Comparison of ENCODE assay signal across 21 cellular contexts in genomic region chr10:43970018-43970698, GRCh38.
A peak's percentile ranks its signal among the peaks of the same experiment; 100 is the strongest.
DNase-seq lines count a peak whose midpoint lies in the region; ATAC-seq, FAIRE-seq and TF ChIP-seq lines count a peak whose summit lies in the region.
"Had no signal": no experiment of that assay in that cellular context is flagged by ENCODE, and none has a peak within 500 bp of the region (broad histone marks: within the 10 kb centered on the region; RNA-seq: fewer than 3 reads in every experiment).

No MANE protein-coding gene starts in this region.

- ATAC-seq in IMR-90 (ENCODE audit: low read depth), result no peak
- ATAC-seq in activated T-cell treated with anti-CD3 and anti-CD28 coated beads, Interleukin-2, amount 50 U/mL, for 72 hours (replicated peaks in 1 of 2), result no peak
- ATAC-seq in naive thymus-derived CD4-positive, alpha-beta T cell, result no peak
- ATAC-seq: GM12878, HepG2 had no signal

- H3K4me1 Mint-ChIP-seq in activated T-cell treated with anti-CD3 and anti-CD28 coated beads, Interleukin-2, amount 50 U/mL, for 72 hours (ENCODE audit: low read depth), result peaks cover 4% of the 10 kb centered on the region
- H3K4me1 Mint-ChIP-seq in naive thymus-derived CD4-positive, alpha-beta T cell, result peaks cover 0 to 13% (median 3%) of the 10 kb centered on the region in 7 donors

- no peaks in the 10 kb centered on the region for H3K79me2 ChIP-seq in H1 (ENCODE audit: control insufficient read depth in 1 of 2, insufficient read depth in 2 of 2, low read length in 2 of 2)

- no peak overlapping the region for H2BK15ac ChIP-seq in IMR-90 (ENCODE audit: low read depth, low read length)
- no peak overlapping the region for H2BK15ac ChIP-seq in H1 (ENCODE audit: low read length)
- H2BK15ac ChIP-seq in mesenchymal stem cell (ENCODE audit: low read depth, poor library complexity, severe bottlenecking), result no peak overlapping the region

- H3K27me3 ChIP-seq in IMR-90 (ENCODE audit: control insufficient read depth, insufficient read depth, low read length) (peaks cover 27% of the 10 kb centered on the region), H1 (replicated peaks in 1 of 4; ENCODE audit: control insufficient read depth in 3 of 4, extremely low read depth in 1 of 4, insufficient read depth in 3 of 4, low read length in 3 of 4) (no peaks in the 10 kb centered on the region), mesenchymal stem cell (ENCODE audit: control insufficient read depth in 1 of 2, insufficient read depth in 1 of 2, low read length in 2 of 2) (peaks cover 22 to 33% of the 10 kb centered on the region in 2 experiments), spleen (replicated peaks in 1 of 7) (peaks cover 0 to 11% (median 0%) of the 10 kb centered on the region in 7 donors), H7 (ENCODE audit: control insufficient read depth, insufficient read depth, low read length) (no peaks in the 10 kb centered on the region)
- H3K27me3 ChIP-seq in naive thymus-derived CD4-positive, alpha-beta T cell (ENCODE audit: control insufficient read depth in 2 of 2, insufficient read depth in 2 of 2, low read length in 2 of 2), result no peaks in the 10 kb centered on the region

- POLR2A ChIA-PET in IMR-90 (lab: Charles Lee; ENCODE audit: unreplicated experiment) (no interaction called here), H1 (lab: Charles Lee; ENCODE audit: partially characterized antibody) (no interaction called here)
- POLR2A ChIA-PET in naive thymus-derived CD4-positive, alpha-beta T cell (lab: Charles Lee), result no interaction called here

- no peak for TF ChIP-seq EP300 in H1 (IDR thresholded peaks at IDR 0.05; ENCODE audit: borderline replicate concordance in 1 of 2, low read depth in 2 of 2, low read length in 2 of 2)

- no peaks in the 10 kb centered on the region for H3K79me1 ChIP-seq in IMR-90 (ENCODE audit: low read depth in 1 of 2, low read length in 2 of 2)
- H3K79me1 ChIP-seq in H1 (ENCODE audit: low read depth, low read length), result no peaks in the 10 kb centered on the region
- no peaks in the 10 kb centered on the region for H3K79me1 ChIP-seq in mesenchymal stem cell (replicated peaks; ENCODE audit: low read length, poor library complexity, severe bottlenecking)

- dilution Hi-C loops in IMR-90 (cut with HindIII; ENCODE audit: low sequenced_read_pairs, unreplicated experiment), result no loop called here

- H3K4me3 Mint-ChIP-seq in activated T-cell treated with anti-CD3 and anti-CD28 coated beads, Interleukin-2, amount 50 U/mL, for 72 hours, result no peak overlapping the region
- no peak overlapping the region for H3K4me3 Mint-ChIP-seq in naive thymus-derived CD4-positive, alpha-beta T cell
- H3K4me3 Mint-ChIP-seq: B cell; CD4-positive, alpha-beta T cell; HFFc6 had no signal

- H3K9me3 ChIP-seq in IMR-90 (ENCODE audit: control insufficient read depth, insufficient read depth, low read length) (no peaks in the 10 kb centered on the region), H1 (ENCODE audit: insufficient read depth in 2 of 2, low read depth in 1 of 2, low read length in 1 of 2) (no peaks in the 10 kb centered on the region), mesenchymal stem cell (ENCODE audit: control insufficient read depth, low read length) (no peaks in the 10 kb centered on the region), spleen (no peaks in the 10 kb centered on the region)
- no peaks in the 10 kb centered on the region for H3K9me3 ChIP-seq in naive thymus-derived CD4-positive, alpha-beta T cell (ENCODE audit: control insufficient read depth in 2 of 3, low read length in 3 of 3)

- H3K4me1 ChIP-seq in IMR-90 (ENCODE audit: control insufficient read depth, insufficient read depth, low read length) (no peaks in the 10 kb centered on the region; the same call in 1 of the 2 replicates), H1 (replicated peaks in 1 of 4; ENCODE audit: control insufficient read depth in 3 of 4, insufficient read depth in 4 of 4, low read length in 3 of 4) (no peaks in the 10 kb centered on the region), mesenchymal stem cell (ENCODE audit: control insufficient read depth, insufficient read depth, low read depth, low read length) (no peaks in the 10 kb centered on the region), spleen (peaks cover 0 to 3% (median 1%) of the 10 kb centered on the region in 6 donors)
- H3K4me1 ChIP-seq in naive thymus-derived CD4-positive, alpha-beta T cell (ENCODE audit: control insufficient read depth in 2 of 2, insufficient read depth in 2 of 2, low read length in 2 of 2), result no peaks in the 10 kb centered on the region

- H4K5ac ChIP-seq in IMR-90 (ENCODE audit: low read depth, low read length) (no peak overlapping the region), H1 (ENCODE audit: insufficient read length, low read depth, low read length) (no peak overlapping the region)

- H3K4me2 ChIP-seq in IMR-90 (ENCODE audit: low read depth, low read length) (no peak overlapping the region), H1 (ENCODE audit: insufficient read depth in 1 of 2, low read depth in 2 of 2, low read length in 2 of 2) (no peak overlapping the region), mesenchymal stem cell (ENCODE audit: low read length, poor library complexity, severe bottlenecking) (no peak overlapping the region)

- H3K4me3 ChIP-seq in IMR-90 (ENCODE audit: insufficient read depth, low read depth, low read length), result no peak overlapping the region
- H3K4me3 ChIP-seq in H1 (ENCODE audit: extremely low read depth in 1 of 4, insufficient read depth in 2 of 4, low read depth in 3 of 4, low read length in 4 of 4), result no peak overlapping the region
- no peak overlapping the region for H3K4me3 ChIP-seq in mesenchymal stem cell (ENCODE audit: insufficient read depth in 1 of 2, low read depth in 1 of 2, low read length in 2 of 2)
- no peak overlapping the region for H3K4me3 ChIP-seq in spleen
- no peak overlapping the region for H3K4me3 ChIP-seq in H7 (ENCODE audit: insufficient read depth, low read depth, low read length)
- no peak overlapping the region for H3K4me3 ChIP-seq in naive thymus-derived CD4-positive, alpha-beta T cell (ENCODE audit: low read length)
- H3K4me3 ChIP-seq: GM12878 had no signal

- H3K9ac ChIP-seq in IMR-90 (ENCODE audit: low read depth, low read length) (no peak overlapping the region), H1 (replicated peaks in 1 of 4; ENCODE audit: extremely low read depth in 1 of 4, low read depth in 3 of 4, low read length in 3 of 4) (no peak overlapping the region), mesenchymal stem cell (ENCODE audit: low read length) (no peak overlapping the region)

- H2BK20ac ChIP-seq in IMR-90 (ENCODE audit: low read depth, low read length), result no peak overlapping the region
- no peak overlapping the region for H2BK20ac ChIP-seq in H1 (ENCODE audit: low read length)

- H2BK12ac ChIP-seq in H1 (ENCODE audit: low read depth, low read length) (no peak overlapping the region), mesenchymal stem cell (ENCODE audit: low read length in 2 of 2) (peak overlapping the region in 1 of 2 experiments; percentile 23)

- no TSS peak for BruUV-seq in IMR-90 (replicated peaks; lab: Mats Ljungman, UMichigan)

- TF ChIP-seq POLR2A in IMR-90 (IDR thresholded peaks at IDR 0.05; ENCODE audit: low read depth, low read length), result no peak
- no peak for TF ChIP-seq POLR2A in H1 (IDR thresholded peaks at IDR 0.05; ENCODE audit: control extremely low read depth in 1 of 2, low read depth in 2 of 2, low read length in 2 of 2)
- TF ChIP-seq POLR2A in spleen (IDR thresholded peaks at IDR 0.05), result no peak

- no peak overlapping the region for H4K8ac ChIP-seq in IMR-90 (ENCODE audit: low read depth in 2 of 2, low read length in 2 of 2)
- H4K8ac ChIP-seq in H1 (ENCODE audit: extremely low read depth, insufficient read depth, low read length), result peak overlapping the region; percentile 72; the same call in 1 of the 2 replicates
- H4K8ac ChIP-seq in mesenchymal stem cell (ENCODE audit: low read length), result peak overlapping the region; percentile 27

- no peak overlapping the region for H2BK5ac ChIP-seq in IMR-90 (ENCODE audit: low read depth, low read length, poor library complexity, severe bottlenecking)
- no peak overlapping the region for H2BK5ac ChIP-seq in H1 (ENCODE audit: low read depth, low read length)
- no peak overlapping the region for H2BK5ac ChIP-seq in mesenchymal stem cell (ENCODE audit: low read depth, low read length, poor library complexity, severe bottlenecking)

- H3K27me3 Mint-ChIP-seq in activated T-cell treated with anti-CD3 and anti-CD28 coated beads, Interleukin-2, amount 50 U/mL, for 72 hours (ENCODE audit: low read depth), result peaks cover 8% of the 10 kb centered on the region
- peaks cover 3 to 23% (median 8%) of the 10 kb centered on the region in 5 donors for H3K27me3 Mint-ChIP-seq in naive thymus-derived CD4-positive, alpha-beta T cell
- H3K27me3 Mint-ChIP-seq: CD4-positive, alpha-beta T cell had no signal

- CTCF ChIA-PET in IMR-90 (lab: Yijun Ruan, JAX), result interaction anchor here (1.1 kb wide), 1 partner anchor 10 kb away, joined by 3 read pairs; no protein-coding TSS in a partner anchor
- CTCF ChIA-PET in H1 (lab: Charles Lee; ENCODE audit: partially characterized antibody), result interaction anchor here (0.6 kb wide), 1 partner anchor 69 kb away, joined by 3 read pairs; no protein-coding TSS in a partner anchor
- CTCF ChIA-PET in naive thymus-derived CD4-positive, alpha-beta T cell (lab: Charles Lee), result no interaction called here

- H3K9me3 Mint-ChIP-seq in activated T-cell treated with anti-CD3 and anti-CD28 coated beads, Interleukin-2, amount 50 U/mL, for 72 hours, result no peaks in the 10 kb centered on the region
- H3K9me3 Mint-ChIP-seq in naive thymus-derived CD4-positive, alpha-beta T cell, result no peaks in the 10 kb centered on the region
- H3K9me3 Mint-ChIP-seq: CD4-positive, alpha-beta T cell; HFFc6 had no signal

- H3K4ac ChIP-seq in IMR-90 (ENCODE audit: low read depth, low read length), result no peak overlapping the region
- H3K4ac ChIP-seq in H1 (replicated peaks; ENCODE audit: insufficient read length, low read depth, low read length), result no peak overlapping the region
- no peak overlapping the region for H3K4ac ChIP-seq in mesenchymal stem cell (ENCODE audit: low read depth in 1 of 2, low read length in 2 of 2)

- no peak overlapping the region for H3K27ac Mint-ChIP-seq in activated T-cell treated with anti-CD3 and anti-CD28 coated beads, Interleukin-2, amount 50 U/mL, for 72 hours
- no peak overlapping the region for H3K27ac Mint-ChIP-seq in naive thymus-derived CD4-positive, alpha-beta T cell
- H3K27ac Mint-ChIP-seq: B cell; CD4-positive, alpha-beta T cell; HFFc6 had no signal

- H2AFZ ChIP-seq in IMR-90 (replicated peaks; ENCODE audit: low read length, poor library complexity) (no peak overlapping the region), H1 (ENCODE audit: low read length) (no peak overlapping the region), mesenchymal stem cell (ENCODE audit: low read depth, low read length) (no peak overlapping the region)

- H3K56ac ChIP-seq in IMR-90 (ENCODE audit: extremely low read depth, insufficient read depth, low read length) (no peak overlapping the region), H1 (replicated peaks; ENCODE audit: insufficient read length, low read depth, low read length) (no peak overlapping the region)

- no peaks in the 10 kb centered on the region for H3K9me1 ChIP-seq in IMR-90 (ENCODE audit: insufficient read depth, low read length)

- H4K20me1 ChIP-seq in IMR-90 (ENCODE audit: insufficient read depth, low read length), result no peaks in the 10 kb centered on the region
- no peaks in the 10 kb centered on the region for H4K20me1 ChIP-seq in H1 (replicated peaks in 1 of 2; ENCODE audit: control insufficient read depth in 1 of 2, insufficient read depth in 2 of 2, low read length in 2 of 2)

- TF ChIP-seq RAD21 in IMR-90 (IDR thresholded peaks at IDR 0.05; ENCODE audit: low read length) (no peak), H1 (IDR thresholded peaks at IDR 0.05 in 1 of 2, conservative IDR thresholded peaks at IDR 0.05 in 1 of 2; ENCODE audit: low read depth in 2 of 2, low read length in 2 of 2) (no peak)

- H3K36me3 ChIP-seq in IMR-90 (ENCODE audit: control insufficient read depth, insufficient read depth, low read length) (no peaks in the 10 kb centered on the region), H1 (ENCODE audit: control insufficient read depth in 2 of 4, insufficient read depth in 4 of 4, low read length in 3 of 4) (no peaks in the 10 kb centered on the region; a peak in 1 of 8 replicates), mesenchymal stem cell (ENCODE audit: control insufficient read depth in 1 of 2, insufficient read depth in 2 of 2, low read depth in 1 of 2, low read length in 2 of 2) (no peaks in the 10 kb centered on the region), spleen (no peaks in the 10 kb centered on the region), H7 (replicated peaks; ENCODE audit: control insufficient read depth, insufficient read depth, low read length) (no peaks in the 10 kb centered on the region)
- H3K36me3 ChIP-seq in naive thymus-derived CD4-positive, alpha-beta T cell (ENCODE audit: control insufficient read depth in 2 of 3, insufficient read depth in 3 of 3, low read length in 3 of 3), result no peaks in the 10 kb centered on the region

- H3K14ac ChIP-seq in IMR-90 (replicated peaks; ENCODE audit: low read depth, low read length) (no peak overlapping the region), H1 (ENCODE audit: insufficient read length) (no peak overlapping the region), mesenchymal stem cell (ENCODE audit: low read length in 2 of 2) (no peak overlapping the region)

- H3K23ac ChIP-seq in IMR-90 (ENCODE audit: low read depth, low read length) (no peak overlapping the region), H1 (ENCODE audit: insufficient read length) (no peak overlapping the region), mesenchymal stem cell (ENCODE audit: low read length in 2 of 2) (no peak overlapping the region)

- TF ChIP-seq CTCF in IMR-90 (conservative IDR thresholded peaks at IDR 0.05; ENCODE audit: low read depth, low read length) (no peak), H1 (IDR thresholded peaks at IDR 0.05; ENCODE audit: control extremely low read depth in 1 of 3, insufficient read depth in 1 of 3, low read depth in 1 of 3, low read length in 3 of 3) (no peak), spleen (IDR thresholded peaks at IDR 0.05 in 8 of 11, conservative IDR thresholded peaks at IDR 0.05 in 3 of 11) (no peak)

- in situ Hi-C loops in IMR-90 (cut with MboI; ENCODE audit: low sequenced_read_pairs), result no loop called here

- WGBS in IMR-90 (ENCODE audit: extremely low coverage in 2 of 2, insufficient read length in 1 of 2), 2 experiments, result 76% methylated on average over 3 of the region's 6 CpGs; no CpG with 5 or more reads in 1 of the 2 experiments
- WGBS in H1 (ENCODE audit: extremely low coverage in 1 of 2, insufficient coverage in 1 of 2, insufficient read length in 1 of 2, insufficient replicate concordance in 2 of 2, low coverage in 1 of 2, low lambda C conversion rate in 2 of 2, missing lambda C conversion rate in 1 of 2), 2 experiments, result 98% methylated on average over 5 of the region's 6 CpGs; no CpG with 5 or more reads in 1 of the 2 experiments
- 93% methylated on average over 6 of the region's 6 CpGs for WGBS in mesenchymal stem cell
- WGBS in spleen, 5 donors, result 74 to 96% (median 86%) methylated on average over 6 of the region's 6 CpGs

- H3K23me2 ChIP-seq in H1 (ENCODE audit: low read depth, low read length), result no peaks in the 10 kb centered on the region

- peak overlapping the region; percentile 13 for H2AK9ac ChIP-seq in IMR-90 (replicated peaks; ENCODE audit: low read depth, low read length, poor library complexity)

- no peak for DNase-seq in IMR-90
- DNase-seq in H1 (ENCODE audit: low read depth in 1 of 2, low spot score in 2 of 2), result no peak
- no peak for DNase-seq in mesenchymal stem cell
- peak; percentile 32 for DNase-seq in spleen
- no peak for DNase-seq in NCI-H2171 (lab: John Stamatoyannopoulos, UW)
- no peak for DNase-seq in activated T-cell treated with anti-CD3 and anti-CD28 coated beads, Interleukin-2, amount 50 U/mL, for 72 hours
- DNase-seq in H7, result no peak
- no peak for DNase-seq in naive thymus-derived CD4-positive, alpha-beta T cell
- DNase-seq: C1 segment of cervical spinal cord; Calu3; CD4-positive, alpha-beta T cell; DMS79; GOT3; HCEC 1CT; HFFc6 had no signal

- no peak overlapping the region for H3K18ac ChIP-seq in IMR-90 (ENCODE audit: low read depth, low read length)
- H3K18ac ChIP-seq in H1 (ENCODE audit: extremely low read depth, low read length), result no peak overlapping the region
- no peak overlapping the region for H3K18ac ChIP-seq in mesenchymal stem cell (ENCODE audit: low read depth in 1 of 2, low read length in 2 of 2)

- no peak overlapping the region for H2BK120ac ChIP-seq in IMR-90 (ENCODE audit: low read depth, low read length)
- no peak overlapping the region for H2BK120ac ChIP-seq in H1 (replicated peaks; ENCODE audit: low read depth, low read length)
- no peak overlapping the region for H2BK120ac ChIP-seq in mesenchymal stem cell (ENCODE audit: low read depth, low read length)

- no peak overlapping the region for H2AK5ac ChIP-seq in IMR-90 (ENCODE audit: low read depth, low read length)
- H2AK5ac ChIP-seq in H1 (ENCODE audit: low read depth, low read length), result no peak overlapping the region
- no peak overlapping the region for H2AK5ac ChIP-seq in mesenchymal stem cell (ENCODE audit: low read length, severe bottlenecking)

- intact Hi-C loops in IMR-90 (cut with micrococcal nuclease) (no loop called here), spleen (cut with DNase I; ENCODE audit: low total_unique reads) (no loop called here)
- intact Hi-C loops in naive thymus-derived CD4-positive, alpha-beta T cell (cut with micrococcal nuclease), result no loop called here

- no peak overlapping the region for H4K91ac ChIP-seq in IMR-90 (ENCODE audit: insufficient read depth, low read depth, low read length)
- no peak overlapping the region for H4K91ac ChIP-seq in H1 (replicated peaks; ENCODE audit: insufficient read length, low read length)
- no peak overlapping the region for H4K91ac ChIP-seq in mesenchymal stem cell (ENCODE audit: low read length)

- H3K36me3 Mint-ChIP-seq in activated T-cell treated with anti-CD3 and anti-CD28 coated beads, Interleukin-2, amount 50 U/mL, for 72 hours (ENCODE audit: insufficient read depth in 2 of 2), result no peaks in the 10 kb centered on the region
- H3K36me3 Mint-ChIP-seq in naive thymus-derived CD4-positive, alpha-beta T cell, result no peaks in the 10 kb centered on the region

- H3K27ac ChIP-seq in IMR-90 (ENCODE audit: insufficient read depth, low read length), result no peak overlapping the region
- H3K27ac ChIP-seq in H1 (ENCODE audit: low read depth, low read length), result no peak overlapping the region
- no peak overlapping the region for H3K27ac ChIP-seq in mesenchymal stem cell (ENCODE audit: low read length, poor library complexity, severe bottlenecking)
- no peak overlapping the region for H3K27ac ChIP-seq in spleen
- H3K27ac ChIP-seq in naive thymus-derived CD4-positive, alpha-beta T cell (ENCODE audit: low read depth, low read length), result no peak overlapping the region

- FAIRE-seq in H1 (lab: Jason Lieb, UNC), result no peak
- FAIRE-seq: A204.1, GM12878, GM19239, HepG2, HTR-8/SVneo had no signal

Comparison
In these comparisons a context has a peak if more than half of its experiments do, and no peak if none do; other contexts are left out.
1. H4K8ac ChIP-seq: peak in H1 (single experiment) and mesenchymal stem cell (single experiment); none in IMR-90 (0 of 2).